Comparison of ENCODE assay signal across 1 cellular context in the genomic region with DNA sequence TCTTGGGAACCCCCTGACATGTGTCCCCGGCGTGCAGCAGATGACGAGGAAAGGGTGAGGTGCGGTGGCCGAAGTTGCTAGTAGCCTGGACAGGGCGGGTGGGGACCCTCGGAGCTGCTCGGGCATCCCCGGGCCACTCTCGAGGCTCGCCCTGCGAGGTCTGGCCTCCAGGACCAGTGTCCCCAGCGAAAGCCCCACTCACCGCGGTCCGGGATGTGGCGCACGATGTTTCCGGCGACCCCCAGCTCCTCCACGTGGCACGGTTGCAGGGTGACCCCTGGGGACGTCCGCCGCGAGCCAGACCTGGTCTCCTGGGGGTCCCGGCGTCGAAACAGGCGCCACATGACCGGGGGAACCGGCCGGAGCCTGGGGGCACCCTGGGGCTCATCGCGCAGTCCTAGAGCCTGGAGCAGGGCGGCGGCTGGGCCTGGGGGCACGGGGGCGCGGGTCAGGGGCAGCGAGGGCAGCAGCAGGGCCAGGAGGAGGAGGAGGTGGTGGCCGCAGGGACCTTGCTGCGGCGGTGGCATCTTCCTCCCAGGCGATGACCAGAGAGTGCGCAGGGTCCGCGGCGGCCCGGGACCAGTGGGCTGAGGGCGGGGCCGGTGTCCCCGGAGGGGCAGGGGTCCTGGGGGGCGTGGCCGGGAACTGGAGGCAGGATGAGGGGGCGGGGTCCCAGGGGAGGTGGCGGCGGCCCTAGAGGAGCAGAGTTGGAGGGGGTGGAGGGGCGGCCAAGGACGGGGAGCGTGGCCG.
TF ChIP-seq lines count a peak whose summit lies in the region.

No MANE protein-coding gene starts in this region.

TF ChIP-seq in HepG2, 621 proteins besides CTCF, POLR2A, EP300 and RAD21:
- TF ChIP-seq MXI1 (IDR thresholded peaks at IDR 0.05; ENCODE audit: borderline replicate concordance, low read depth, low read length) = no peak
- TF ChIP-seq, protein P1, sequence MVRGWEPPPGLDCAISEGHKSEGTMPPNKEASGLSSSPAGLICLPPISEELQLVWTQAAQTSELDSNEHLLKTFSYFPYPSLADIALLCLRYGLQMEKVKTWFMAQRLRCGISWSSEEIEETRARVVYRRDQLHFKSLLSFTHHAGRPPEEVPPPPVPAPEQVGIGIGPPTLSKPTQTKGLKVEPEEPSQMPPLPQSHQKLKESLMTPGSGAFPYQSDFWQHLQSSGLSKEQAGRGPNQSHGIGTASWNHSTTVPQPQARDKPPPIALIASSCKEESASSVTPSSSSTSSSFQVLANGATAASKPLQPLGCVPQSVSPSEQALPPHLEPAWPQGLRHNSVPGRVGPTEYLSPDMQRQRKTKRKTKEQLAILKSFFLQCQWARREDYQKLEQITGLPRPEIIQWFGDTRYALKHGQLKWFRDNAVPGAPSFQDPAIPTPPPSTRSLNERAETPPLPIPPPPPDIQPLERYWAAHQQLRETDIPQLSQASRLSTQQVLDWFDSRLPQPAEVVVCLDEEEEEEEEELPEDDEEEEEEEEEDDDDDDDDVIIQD (CRISPR knock-in tag; IDR thresholded peaks at IDR 0.05; ENCODE audit: low read depth) = no peak
- no peak for TF ChIP-seq ZNF660 (CRISPR knock-in tag; IDR thresholded peaks at IDR 0.05; ENCODE audit: borderline replicate concordance, low read depth)
- TF ChIP-seq, protein P2, sequence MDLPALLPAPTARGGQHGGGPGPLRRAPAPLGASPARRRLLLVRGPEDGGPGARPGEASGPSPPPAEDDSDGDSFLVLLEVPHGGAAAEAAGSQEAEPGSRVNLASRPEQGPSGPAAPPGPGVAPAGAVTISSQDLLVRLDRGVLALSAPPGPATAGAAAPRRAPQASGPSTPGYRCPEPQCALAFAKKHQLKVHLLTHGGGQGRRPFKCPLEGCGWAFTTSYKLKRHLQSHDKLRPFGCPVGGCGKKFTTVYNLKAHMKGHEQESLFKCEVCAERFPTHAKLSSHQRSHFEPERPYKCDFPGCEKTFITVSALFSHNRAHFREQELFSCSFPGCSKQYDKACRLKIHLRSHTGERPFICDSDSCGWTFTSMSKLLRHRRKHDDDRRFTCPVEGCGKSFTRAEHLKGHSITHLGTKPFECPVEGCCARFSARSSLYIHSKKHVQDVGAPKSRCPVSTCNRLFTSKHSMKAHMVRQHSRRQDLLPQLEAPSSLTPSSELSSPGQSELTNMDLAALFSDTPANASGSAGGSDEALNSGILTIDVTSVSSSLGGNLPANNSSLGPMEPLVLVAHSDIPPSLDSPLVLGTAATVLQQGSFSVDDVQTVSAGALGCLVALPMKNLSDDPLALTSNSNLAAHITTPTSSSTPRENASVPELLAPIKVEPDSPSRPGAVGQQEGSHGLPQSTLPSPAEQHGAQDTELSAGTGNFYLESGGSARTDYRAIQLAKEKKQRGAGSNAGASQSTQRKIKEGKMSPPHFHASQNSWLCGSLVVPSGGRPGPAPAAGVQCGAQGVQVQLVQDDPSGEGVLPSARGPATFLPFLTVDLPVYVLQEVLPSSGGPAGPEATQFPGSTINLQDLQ (CRISPR knock-in tag; IDR thresholded peaks at IDR 0.05) = no peak
- TF ChIP-seq RBM22 (optimal IDR thresholded peaks at IDR 0.05; ENCODE audit: low read length) = no peak
- TF ChIP-seq PCBP2 (optimal IDR thresholded peaks at IDR 0.05; ENCODE audit: low read depth, low read length, poor library complexity, severe bottlenecking) = no peak
- TF ChIP-seq ZKSCAN8 (CRISPR knock-in tag; IDR thresholded peaks at IDR 0.05; ENCODE audit: borderline replicate concordance) = no peak
- TF ChIP-seq SETDB1 (CRISPR knock-in tag; IDR thresholded peaks at IDR 0.05; ENCODE audit: borderline replicate concordance) = no peak
- no peak for TF ChIP-seq SP5 (CRISPR knock-in tag; IDR thresholded peaks at IDR 0.05; ENCODE audit: borderline replicate concordance, low read depth)
- TF ChIP-seq AKAP8 (CRISPR knock-in tag; IDR thresholded peaks at IDR 0.05) = peak; percentile 50; the same call in 1 of the 2 replicates
- no peak for TF ChIP-seq ZNF136 (CRISPR knock-in tag; IDR thresholded peaks at IDR 0.05; ENCODE audit: low read depth)
- TF ChIP-seq NONO (IDR thresholded peaks at IDR 0.05) = no peak
- TF ChIP-seq NONO (CRISPR knock-in tag; conservative IDR thresholded peaks at IDR 0.05) = no peak
- TF ChIP-seq ZNF17 (CRISPR knock-in tag; IDR thresholded peaks at IDR 0.05) = no peak
- peak; percentile 72 for TF ChIP-seq AGO2 (optimal IDR thresholded peaks at IDR 0.05; ENCODE audit: low read depth, low read length)
- TF ChIP-seq ZC3H13 (CRISPR knock-in tag; IDR thresholded peaks at IDR 0.05) = peak; percentile 22; the same call in 1 of the 2 replicates
- no peak for TF ChIP-seq ZNF761 (CRISPR knock-in tag; conservative IDR thresholded peaks at IDR 0.05)
- no peak for TF ChIP-seq ETV5 (CRISPR knock-in tag; IDR thresholded peaks at IDR 0.05; ENCODE audit: borderline replicate concordance)
- TF ChIP-seq TP53 (CRISPR knock-in tag; conservative IDR thresholded peaks at IDR 0.05) = no peak
- TF ChIP-seq ZFY (CRISPR knock-in tag; IDR thresholded peaks at IDR 0.05) = no peak
- no peak for TF ChIP-seq ZNF251 (CRISPR knock-in tag; IDR thresholded peaks at IDR 0.05)
- TF ChIP-seq SALL1 (CRISPR knock-in tag; IDR thresholded peaks at IDR 0.05) = no peak
